In the genomic region with DNA sequence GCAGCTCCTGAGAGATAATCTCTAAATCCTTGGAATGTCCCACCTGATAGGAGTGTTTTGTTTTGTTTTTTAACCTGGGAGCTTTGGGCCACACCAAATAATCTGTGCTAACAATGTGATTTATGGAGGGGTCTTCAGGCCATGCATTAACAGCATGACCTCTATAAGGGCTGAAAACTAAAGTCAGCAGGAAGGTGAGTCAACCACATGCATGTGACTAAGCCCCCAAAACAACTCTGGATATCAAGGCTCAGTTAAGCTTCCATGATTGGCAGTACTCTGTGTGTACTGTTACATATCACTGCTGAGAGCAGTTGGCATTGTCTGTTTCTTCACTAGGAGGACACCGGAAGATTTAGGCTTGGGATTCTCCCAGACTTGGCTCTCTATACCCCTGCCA, we compare ENCODE assay signal across 1 cellular context.
TF ChIP-seq lines count a peak whose summit lies in the region.

No MANE protein-coding gene starts in this region.

TF ChIP-seq in HepG2, 621 proteins besides CTCF, POLR2A, EP300 and RAD21:
- TF ChIP-seq, protein P1, sequence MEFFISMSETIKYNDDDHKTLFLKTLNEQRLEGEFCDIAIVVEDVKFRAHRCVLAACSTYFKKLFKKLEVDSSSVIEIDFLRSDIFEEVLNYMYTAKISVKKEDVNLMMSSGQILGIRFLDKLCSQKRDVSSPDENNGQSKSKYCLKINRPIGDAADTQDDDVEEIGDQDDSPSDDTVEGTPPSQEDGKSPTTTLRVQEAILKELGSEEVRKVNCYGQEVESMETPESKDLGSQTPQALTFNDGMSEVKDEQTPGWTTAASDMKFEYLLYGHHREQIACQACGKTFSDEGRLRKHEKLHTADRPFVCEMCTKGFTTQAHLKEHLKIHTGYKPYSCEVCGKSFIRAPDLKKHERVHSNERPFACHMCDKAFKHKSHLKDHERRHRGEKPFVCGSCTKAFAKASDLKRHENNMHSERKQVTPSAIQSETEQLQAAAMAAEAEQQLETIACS (CRISPR knock-in tag; IDR thresholded peaks at IDR 0.05): no peak
- TF ChIP-seq ZNF713 (CRISPR knock-in tag; IDR thresholded peaks at IDR 0.05) (no peak), ZNF451 (CRISPR knock-in tag; IDR thresholded peaks at IDR 0.05) (no peak), ZNF75D (CRISPR knock-in tag; IDR thresholded peaks at IDR 0.05; ENCODE audit: borderline replicate concordance) (no peak), CHCHD3 (CRISPR knock-in tag; IDR thresholded peaks at IDR 0.05) (no peak), ZMAT5 (CRISPR knock-in tag; IDR thresholded peaks at IDR 0.05; ENCODE audit: borderline replicate concordance, low read depth) (no peak), ZBTB3 (CRISPR knock-in tag; IDR thresholded peaks at IDR 0.05; ENCODE audit: borderline replicate concordance, low read depth) (no peak), YEATS4 (CRISPR knock-in tag; IDR thresholded peaks at IDR 0.05; ENCODE audit: borderline replicate concordance) (no peak), THRA (CRISPR knock-in tag; IDR thresholded peaks at IDR 0.05; ENCODE audit: borderline replicate concordance) (no peak), FOXJ3 (CRISPR knock-in tag; IDR thresholded peaks at IDR 0.05; ENCODE audit: borderline replicate concordance) (no peak), ZNF253 (CRISPR knock-in tag; IDR thresholded peaks at IDR 0.05; ENCODE audit: borderline replicate concordance) (no peak), ZBTB49 (CRISPR knock-in tag; IDR thresholded peaks at IDR 0.05; ENCODE audit: borderline replicate concordance) (no peak), GMEB1 (CRISPR knock-in tag; IDR thresholded peaks at IDR 0.05; ENCODE audit: borderline replicate concordance) (no peak)
- TF ChIP-seq, protein P2, sequence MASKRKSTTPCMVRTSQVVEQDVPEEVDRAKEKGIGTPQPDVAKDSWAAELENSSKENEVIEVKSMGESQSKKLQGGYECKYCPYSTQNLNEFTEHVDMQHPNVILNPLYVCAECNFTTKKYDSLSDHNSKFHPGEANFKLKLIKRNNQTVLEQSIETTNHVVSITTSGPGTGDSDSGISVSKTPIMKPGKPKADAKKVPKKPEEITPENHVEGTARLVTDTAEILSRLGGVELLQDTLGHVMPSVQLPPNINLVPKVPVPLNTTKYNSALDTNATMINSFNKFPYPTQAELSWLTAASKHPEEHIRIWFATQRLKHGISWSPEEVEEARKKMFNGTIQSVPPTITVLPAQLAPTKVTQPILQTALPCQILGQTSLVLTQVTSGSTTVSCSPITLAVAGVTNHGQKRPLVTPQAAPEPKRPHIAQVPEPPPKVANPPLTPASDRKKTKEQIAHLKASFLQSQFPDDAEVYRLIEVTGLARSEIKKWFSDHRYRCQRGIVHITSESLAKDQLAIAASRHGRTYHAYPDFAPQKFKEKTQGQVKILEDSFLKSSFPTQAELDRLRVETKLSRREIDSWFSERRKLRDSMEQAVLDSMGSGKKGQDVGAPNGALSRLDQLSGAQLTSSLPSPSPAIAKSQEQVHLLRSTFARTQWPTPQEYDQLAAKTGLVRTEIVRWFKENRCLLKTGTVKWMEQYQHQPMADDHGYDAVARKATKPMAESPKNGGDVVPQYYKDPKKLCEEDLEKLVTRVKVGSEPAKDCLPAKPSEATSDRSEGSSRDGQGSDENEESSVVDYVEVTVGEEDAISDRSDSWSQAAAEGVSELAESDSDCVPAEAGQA (IDR thresholded peaks at IDR 0.05; ENCODE audit: low read depth): no peak
- TF ChIP-seq, protein P2 (CRISPR knock-in tag; IDR thresholded peaks at IDR 0.05; ENCODE audit: borderline replicate concordance): no peak
